In genomic region chr3:8558645-8559044, GRCh38 we compare ENCODE assay signal across 22 cellular contexts.
"Had no signal": no experiment of that assay in that cellular context is flagged by ENCODE, and none has a peak within 500 bp of the region (broad histone marks: within the 10 kb centered on the region; RNA-seq: fewer than 3 reads in every experiment).

No MANE protein-coding gene starts in this region.

- H3K27me3 Mint-ChIP-seq: stimulated activated naive CD8-positive, alpha-beta T cell treated with anti-CD3 and anti-CD28 coated beads, Interleukin-15, Interleukin-2, amounts not matched to agents 100 ng/mL and 50 ng/mL, for 24 hours had no signal

- H3K4me1 ChIP-seq: pancreas, prostate gland had no signal

- H3K9me3 Mint-ChIP-seq: activated naive CD4-positive, alpha-beta T cell treated with anti-CD3 and anti-CD28 coated beads, Interleukin-2, amount 50 U/mL, for 72 hours; activated T-cell treated with anti-CD3 and anti-CD28 coated beads, Interleukin-2, amount 50 U/mL, for 72 hours; stimulated activated effector memory CD8-positive, alpha-beta T cell treated with anti-CD3 and anti-CD28 coated beads, Interleukin-12 subunit alpha, Interleukin-12 subunit beta, amount 100 ng/mL, for 72 hours; stimulated activated naive CD8-positive, alpha-beta T cell treated with anti-CD3 and anti-CD28 coated beads, Interleukin-15, Interleukin-2, amounts not matched to agents 100 ng/mL and 50 ng/mL, for 24 hours; T-helper 2 cell treated with Interferon-gamma antibody and Interleukin-4, amounts not matched to agents 5 μg/mL and 100 μg/mL, for 36 hours had no signal

- H3K4me1 Mint-ChIP-seq: naive B cell; stimulated activated effector memory CD8-positive, alpha-beta T cell treated with anti-CD3 and anti-CD28 coated beads, Interleukin-12 subunit alpha, Interleukin-12 subunit beta, amount 100 ng/mL, for 72 hours had no signal

- DNase-seq: activated CD4-positive, alpha-beta T cell treated with anti-CD3 and anti-CD28 coated beads for 4 hours; activated CD4-positive, alpha-beta T cell treated with anti-CD3 and anti-CD28 coated beads, Interleukin-2, amount 50 U/mL, for 4 hours; activated naive CD4-positive, alpha-beta T cell; activated T-cell treated with anti-CD3 and anti-CD28 coated beads for 4 hours; activated T-cell treated with anti-CD3 and anti-CD28 coated beads, Interleukin-2, amount 50 U/mL, for 72 hours; body of pancreas; foreskin fibroblast; left ventricle myocardium superior; naive B cell; pancreas; stimulated activated CD4-positive, alpha-beta T cell treated with anti-CD3 and anti-CD28 coated beads, Interleukin-4, amount 100 ng/mL, for 24 hours; substantia nigra; T-helper 1 cell; thyroid gland had no signal

- H3K36me3 ChIP-seq: cardiac muscle cell, prostate gland, thyroid gland had no signal

- ATAC-seq: activated naive CD4-positive, alpha-beta T cell treated with anti-CD3 and anti-CD28 coated beads, Interleukin-2, amount 50 U/mL, for 72 hours; activated T-cell treated with anti-CD3 and anti-CD28 coated beads, Interleukin-2, amount 50 U/mL, for 72 hours; body of pancreas; esophagus mucosa; left ventricle myocardium superior; pancreas; stimulated activated effector memory CD8-positive, alpha-beta T cell treated with anti-CD3 and anti-CD28 coated beads, Interleukin-12 subunit alpha, Interleukin-12 subunit beta, amount 100 ng/mL, for 72 hours had no signal

- H3K4me3 ChIP-seq: body of pancreas, cardiac muscle cell, pancreas, prostate gland, skin epidermis, thyroid gland had no signal

- H3K27ac ChIP-seq: body of pancreas, cardiac muscle cell, pancreas, prostate gland, thyroid gland had no signal

- H3K4me3 Mint-ChIP-seq: activated T-cell treated with anti-CD3 and anti-CD28 coated beads, Interleukin-2, amount 50 U/mL, for 72 hours; naive B cell; stimulated activated effector memory CD8-positive, alpha-beta T cell treated with anti-CD3 and anti-CD28 coated beads, Interleukin-12 subunit alpha, Interleukin-12 subunit beta, amount 100 ng/mL, for 72 hours; stimulated activated naive CD8-positive, alpha-beta T cell treated with anti-CD3 and anti-CD28 coated beads, Interleukin-15, Interleukin-2, amounts not matched to agents 100 ng/mL and 50 ng/mL, for 24 hours; T-helper 2 cell treated with Interferon-gamma antibody and Interleukin-4, amounts not matched to agents 5 μg/mL and 100 μg/mL, for 36 hours had no signal

- H3K27me3 ChIP-seq: body of pancreas, cardiac muscle cell, pancreas, thyroid gland had no signal

- H3K27ac Mint-ChIP-seq: activated naive CD4-positive, alpha-beta T cell treated with anti-CD3 and anti-CD28 coated beads, Interleukin-2, amount 50 U/mL, for 72 hours; activated T-cell treated with anti-CD3 and anti-CD28 coated beads, Interleukin-2, amount 50 U/mL, for 72 hours; naive B cell; stimulated activated effector memory CD8-positive, alpha-beta T cell treated with anti-CD3 and anti-CD28 coated beads, Interleukin-12 subunit alpha, Interleukin-12 subunit beta, amount 100 ng/mL, for 72 hours; stimulated activated naive CD8-positive, alpha-beta T cell treated with anti-CD3 and anti-CD28 coated beads, Interleukin-15, Interleukin-2, amounts not matched to agents 100 ng/mL and 50 ng/mL, for 24 hours; T-helper 2 cell treated with Interferon-gamma antibody and Interleukin-4, amounts not matched to agents 5 μg/mL and 100 μg/mL, for 36 hours had no signal

- H3K9me3 ChIP-seq: body of pancreas, pancreas, prostate gland, thyroid gland had no signal

- H3K36me3 Mint-ChIP-seq: activated naive CD4-positive, alpha-beta T cell treated with anti-CD3 and anti-CD28 coated beads, Interleukin-2, amount 50 U/mL, for 72 hours; naive B cell; stimulated activated effector memory CD8-positive, alpha-beta T cell treated with anti-CD3 and anti-CD28 coated beads, Interleukin-12 subunit alpha, Interleukin-12 subunit beta, amount 100 ng/mL, for 72 hours had no signal
